In the genomic region with DNA sequence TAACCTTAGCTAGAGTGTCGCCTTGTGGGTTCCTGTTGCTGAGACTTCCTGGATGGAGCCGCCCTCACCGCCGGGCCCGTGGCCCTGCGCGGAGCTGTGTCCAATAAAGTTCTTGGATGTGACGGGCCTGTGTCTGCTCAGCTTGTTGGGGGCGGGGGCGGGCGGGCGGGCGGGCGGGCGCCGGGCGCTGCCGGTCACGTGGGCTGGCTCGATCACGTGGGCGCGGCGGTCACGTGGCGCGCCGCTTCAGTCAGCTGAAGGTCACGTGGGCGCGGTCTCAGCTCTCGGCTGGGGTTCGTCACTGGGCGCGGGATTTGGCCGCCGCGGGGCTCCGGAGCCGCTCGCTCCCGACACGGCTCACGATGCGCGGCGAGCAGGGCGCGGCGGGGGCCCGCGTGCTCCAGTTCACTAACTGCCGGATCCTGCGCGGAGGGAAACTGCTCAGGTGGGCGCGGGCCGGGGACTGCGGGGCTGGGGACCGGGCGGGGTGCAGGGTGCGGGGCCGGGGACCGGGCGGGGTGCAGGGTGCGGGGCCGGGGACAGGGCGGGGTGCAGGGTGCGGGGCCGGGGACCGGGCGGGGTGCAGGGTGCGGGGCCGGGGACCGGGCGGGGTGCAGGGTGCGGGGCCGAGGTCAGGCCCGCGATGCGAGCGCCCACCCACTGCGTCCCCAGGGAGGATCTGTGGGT, we compare ENCODE assay signal across 8 cellular contexts. TPM values are rescaled to one million over a fixed set of nuclear protein-coding genes. Genes with fewer than 3 reads are reported as not detected.
DNase-seq lines count a peak whose midpoint lies in the region; ATAC-seq and TF ChIP-seq lines count a peak whose summit lies in the region.

A gene with protein sequence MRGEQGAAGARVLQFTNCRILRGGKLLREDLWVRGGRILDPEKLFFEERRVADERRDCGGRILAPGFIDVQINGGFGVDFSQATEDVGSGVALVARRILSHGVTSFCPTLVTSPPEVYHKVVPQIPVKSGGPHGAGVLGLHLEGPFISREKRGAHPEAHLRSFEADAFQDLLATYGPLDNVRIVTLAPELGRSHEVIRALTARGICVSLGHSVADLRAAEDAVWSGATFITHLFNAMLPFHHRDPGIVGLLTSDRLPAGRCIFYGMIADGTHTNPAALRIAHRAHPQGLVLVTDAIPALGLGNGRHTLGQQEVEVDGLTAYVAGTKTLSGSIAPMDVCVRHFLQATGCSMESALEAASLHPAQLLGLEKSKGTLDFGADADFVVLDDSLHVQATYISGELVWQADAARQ (plus strand): TSS at position 275 of the 687 bp plus-strand sequence. CDS start 88 bp downstream, at position 363.

- 2% methylated on average over 20 of the region's 83 CpGs for WGBS in SK-N-SH (ENCODE audit: low lambda C conversion rate)

- no peak for TF ChIP-seq RAD21 in SK-N-SH (IDR thresholded peaks at IDR 0.05; ENCODE audit: low read length)

- H3K4me1 Mint-ChIP-seq in activated naive CD4-positive, alpha-beta T cell treated with anti-CD3 and anti-CD28 coated beads, Interleukin-2, amount 10 ng/mL, durations not matched to agents 7 days and 5 days: peaks cover 54% of the 10 kb centered on the region

- no peaks in the 10 kb centered on the region for H3K9me3 ChIP-seq in SK-N-SH

- CTCF ChIA-PET in SK-N-SH (lab: Yijun Ruan, JAX): interaction anchor here (1.1 to 1.8 kb wide), 2 partner anchors 11 to 19 kb away, joined by 4 to 5 read pairs; a partner anchor contains a TSS
- CTCF ChIA-PET in activated naive CD4-positive, alpha-beta T cell treated with anti-CD3 and anti-CD28 coated beads, Interleukin-2, amount 10 ng/mL, durations not matched to agents 7 days and 5 days (lab: Charles Lee): interaction anchor here (1.6 kb wide), 1 partner anchor 12 kb away, joined by 7 read pairs; a partner anchor contains a TSS

- peak in 1 of 2 experiments; percentile 19; a peak in 1 of 4 replicates for TF ChIP-seq EP300 in SK-N-SH (IDR thresholded peaks at IDR 0.05; ENCODE audit: borderline replicate concordance in 1 of 2, low read depth in 1 of 2, low read length in 1 of 2)

- H3K4me2 ChIP-seq in SK-N-SH: peak within 1 kb of the TSS; percentile 85

- H3K9me2 ChIP-seq in SK-N-SH: no peaks in the 10 kb centered on the region

- H3K27me3 Mint-ChIP-seq in activated naive CD4-positive, alpha-beta T cell treated with anti-CD3 and anti-CD28 coated beads, Interleukin-2, amount 10 ng/mL, durations not matched to agents 7 days and 5 days: no peaks in the 10 kb centered on the region

- DNase-seq in Ammon's horn (ENCODE audit: low spot score): peak; percentile 91
- DNase-seq in MV-4-11 (lab: John Stamatoyannopoulos, UW): peak; percentile 87
- DNase-seq in SK-N-SH: peak; percentile 99
- DNase-seq in activated naive CD4-positive, alpha-beta T cell treated with anti-CD3 and anti-CD28 coated beads, Interleukin-2, amount 10 ng/mL, durations not matched to agents 7 days and 5 days: peak; percentile 94
- DNase-seq in germinal center (ENCODE audit: low spot score): peak; percentile 92
- DNase-seq in nucleus accumbens (lab: John Stamatoyannopoulos, UW): peak in 55 of 56 donors; percentile 33 to 93 (median 81)

- H3K9me3 Mint-ChIP-seq in activated naive CD4-positive, alpha-beta T cell treated with anti-CD3 and anti-CD28 coated beads, Interleukin-2, amount 10 ng/mL, durations not matched to agents 7 days and 5 days: no peaks in the 10 kb centered on the region

- TF ChIP-seq CTCF in SK-N-SH (IDR thresholded peaks at IDR 0.05) (no peak), subcutaneous adipose tissue (IDR thresholded peaks at IDR 0.05; ENCODE audit: low read depth) (no peak)

- no peak within 1 kb of the TSS for H2AFZ ChIP-seq in SK-N-SH (ENCODE audit: low read depth)

- H3K27ac ChIP-seq in SK-N-SH (ENCODE audit: low read depth in 2 of 2, low read length in 1 of 2): peak within 1 kb of the TSS; percentile 65 to 87

- peaks cover 20 to 26% of the 10 kb centered on the region in 2 experiments for H3K36me3 ChIP-seq in SK-N-SH (replicated peaks in 1 of 2; ENCODE audit: control insufficient read depth in 1 of 2, insufficient read depth in 2 of 2, low read length in 1 of 2)

- H3K27ac Mint-ChIP-seq in activated naive CD4-positive, alpha-beta T cell treated with anti-CD3 and anti-CD28 coated beads, Interleukin-2, amount 10 ng/mL, durations not matched to agents 7 days and 5 days: peak within 1 kb of the TSS; percentile 97

- peak within 1 kb of the TSS; percentile 88 for H3K4me3 Mint-ChIP-seq in activated naive CD4-positive, alpha-beta T cell treated with anti-CD3 and anti-CD28 coated beads, Interleukin-2, amount 10 ng/mL, durations not matched to agents 7 days and 5 days

- POLR2A ChIA-PET in SK-N-SH (lab: Yijun Ruan, JAX): interaction anchor here (0.7 to 1.7 kb wide), 5 partner anchors 9 to 52 kb away, joined by 3 to 15 read pairs (median 4); a partner anchor contains a TSS

- H3K4me1 ChIP-seq in SK-N-SH (ENCODE audit: control insufficient read depth in 1 of 2, insufficient read depth in 2 of 2, low read depth in 1 of 2, low read length in 1 of 2): peaks cover 12 to 28% of the 10 kb centered on the region in 2 experiments; a peak in 3 of 4 replicates

- peaks cover 81% of the 10 kb centered on the region for H3K79me2 ChIP-seq in SK-N-SH (ENCODE audit: insufficient read depth)

- H3K9ac ChIP-seq in SK-N-SH: peak within 1 kb of the TSS; percentile 84

- peaks cover 34% of the 10 kb centered on the region for H3K36me3 Mint-ChIP-seq in activated naive CD4-positive, alpha-beta T cell treated with anti-CD3 and anti-CD28 coated beads, Interleukin-2, amount 10 ng/mL, durations not matched to agents 7 days and 5 days

- peak within 1 kb of the TSS; percentile 58 to 75 for H3K4me3 ChIP-seq in SK-N-SH (ENCODE audit: low read depth in 2 of 2, low read length in 1 of 2)

- H3K27me3 ChIP-seq in SK-N-SH (ENCODE audit: insufficient read depth): no peaks in the 10 kb centered on the region

- peaks cover 42% of the 10 kb centered on the region for H4K20me1 ChIP-seq in SK-N-SH (ENCODE audit: insufficient read depth)

- peaks cover 7% of the 10 kb centered on the region for H3F3A ChIP-seq in SK-N-SH (replicated peaks; ENCODE audit: insufficient read depth)

- peak; percentile 31 for ATAC-seq in GM21360 (IDR thresholded peaks at IDR 0.05; ENCODE audit: unreplicated experiment)

TF ChIP-seq in SK-N-SH, 30 proteins besides CTCF, POLR2A, EP300 and RAD21 (continues in another document):
- no peak; the same call in 1 of the 2 replicates for TF ChIP-seq FOSL2 (IDR thresholded peaks at IDR 0.05; ENCODE audit: borderline replicate concordance, low read depth)
- TF ChIP-seq MEF2A (IDR thresholded peaks at IDR 0.05; ENCODE audit: borderline replicate concordance, low read depth): no peak
- TF ChIP-seq, protein P1, sequence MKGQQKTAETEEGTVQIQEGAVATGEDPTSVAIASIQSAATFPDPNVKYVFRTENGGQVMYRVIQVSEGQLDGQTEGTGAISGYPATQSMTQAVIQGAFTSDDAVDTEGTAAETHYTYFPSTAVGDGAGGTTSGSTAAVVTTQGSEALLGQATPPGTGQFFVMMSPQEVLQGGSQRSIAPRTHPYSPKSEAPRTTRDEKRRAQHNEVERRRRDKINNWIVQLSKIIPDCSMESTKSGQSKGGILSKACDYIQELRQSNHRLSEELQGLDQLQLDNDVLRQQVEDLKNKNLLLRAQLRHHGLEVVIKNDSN (IDR thresholded peaks at IDR 0.05; ENCODE audit: borderline replicate concordance, low read depth): peak; percentile 97
- TF ChIP-seq CHD2 (IDR thresholded peaks at IDR 0.05; ENCODE audit: low read length, partially characterized antibody): peak; percentile 90
- TF ChIP-seq, protein P2, sequence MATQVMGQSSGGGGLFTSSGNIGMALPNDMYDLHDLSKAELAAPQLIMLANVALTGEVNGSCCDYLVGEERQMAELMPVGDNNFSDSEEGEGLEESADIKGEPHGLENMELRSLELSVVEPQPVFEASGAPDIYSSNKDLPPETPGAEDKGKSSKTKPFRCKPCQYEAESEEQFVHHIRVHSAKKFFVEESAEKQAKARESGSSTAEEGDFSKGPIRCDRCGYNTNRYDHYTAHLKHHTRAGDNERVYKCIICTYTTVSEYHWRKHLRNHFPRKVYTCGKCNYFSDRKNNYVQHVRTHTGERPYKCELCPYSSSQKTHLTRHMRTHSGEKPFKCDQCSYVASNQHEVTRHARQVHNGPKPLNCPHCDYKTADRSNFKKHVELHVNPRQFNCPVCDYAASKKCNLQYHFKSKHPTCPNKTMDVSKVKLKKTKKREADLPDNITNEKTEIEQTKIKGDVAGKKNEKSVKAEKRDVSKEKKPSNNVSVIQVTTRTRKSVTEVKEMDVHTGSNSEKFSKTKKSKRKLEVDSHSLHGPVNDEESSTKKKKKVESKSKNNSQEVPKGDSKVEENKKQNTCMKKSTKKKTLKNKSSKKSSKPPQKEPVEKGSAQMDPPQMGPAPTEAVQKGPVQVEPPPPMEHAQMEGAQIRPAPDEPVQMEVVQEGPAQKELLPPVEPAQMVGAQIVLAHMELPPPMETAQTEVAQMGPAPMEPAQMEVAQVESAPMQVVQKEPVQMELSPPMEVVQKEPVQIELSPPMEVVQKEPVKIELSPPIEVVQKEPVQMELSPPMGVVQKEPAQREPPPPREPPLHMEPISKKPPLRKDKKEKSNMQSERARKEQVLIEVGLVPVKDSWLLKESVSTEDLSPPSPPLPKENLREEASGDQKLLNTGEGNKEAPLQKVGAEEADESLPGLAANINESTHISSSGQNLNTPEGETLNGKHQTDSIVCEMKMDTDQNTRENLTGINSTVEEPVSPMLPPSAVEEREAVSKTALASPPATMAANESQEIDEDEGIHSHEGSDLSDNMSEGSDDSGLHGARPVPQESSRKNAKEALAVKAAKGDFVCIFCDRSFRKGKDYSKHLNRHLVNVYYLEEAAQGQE (IDR thresholded peaks at IDR 0.05; ENCODE audit: low read depth, low read length): no peak
- TF ChIP-seq RFX5 (IDR thresholded peaks at IDR 0.05; ENCODE audit: low read length): no peak
- no peak for TF ChIP-seq EZH2phosphoT487 (IDR thresholded peaks at IDR 0.05; ENCODE audit: borderline replicate concordance, low read depth)
- TF ChIP-seq, protein P3, sequence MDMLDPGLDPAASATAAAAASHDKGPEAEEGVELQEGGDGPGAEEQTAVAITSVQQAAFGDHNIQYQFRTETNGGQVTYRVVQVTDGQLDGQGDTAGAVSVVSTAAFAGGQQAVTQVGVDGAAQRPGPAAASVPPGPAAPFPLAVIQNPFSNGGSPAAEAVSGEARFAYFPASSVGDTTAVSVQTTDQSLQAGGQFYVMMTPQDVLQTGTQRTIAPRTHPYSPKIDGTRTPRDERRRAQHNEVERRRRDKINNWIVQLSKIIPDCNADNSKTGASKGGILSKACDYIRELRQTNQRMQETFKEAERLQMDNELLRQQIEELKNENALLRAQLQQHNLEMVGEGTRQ (IDR thresholded peaks at IDR 0.05; ENCODE audit: borderline replicate concordance, low read depth, low read length): peak; percentile 98
- no peak for TF ChIP-seq NRF1 (IDR thresholded peaks at IDR 0.05; ENCODE audit: low read depth, low read length)
- peak; percentile 70 for TF ChIP-seq MXI1 (IDR thresholded peaks at IDR 0.05; ENCODE audit: low read depth, low read length)
- TF ChIP-seq FOXJ3 (CRISPR knock-in tag; IDR thresholded peaks at IDR 0.05): no peak

RNA-seq across cellular contexts. Expression of the gene that starts here (rescaled TPM):
- 38.1 and 50.7 TPM in 2 replicates for polyA plus RNA-seq in SK-N-SH (2012; rRNA removed)
- 10.0 and 16.0 TPM in 2 replicates for polyA plus RNA-seq in SK-N-SH (2012; cell fraction: cytosol; rRNA removed)
- polyA plus RNA-seq in SK-N-SH (2012; cell fraction: nucleus; rRNA removed): 250 and 312 TPM in 2 replicates
- 10 to 100 TPM; 19.4 to 60.5 (median 42.9) TPM for total RNA-seq in subcutaneous adipose tissue

Comparison
In these comparisons a context has a peak if more than half of its experiments do, and no peak if none do; other contexts are left out.
1. Peak in every context shown above with its lines: DNase-seq, ATAC-seq, H3K4me3 ChIP-seq and H3K27ac ChIP-seq.